ENCODE assay signal across 22 cellular contexts in the genomic region with DNA sequence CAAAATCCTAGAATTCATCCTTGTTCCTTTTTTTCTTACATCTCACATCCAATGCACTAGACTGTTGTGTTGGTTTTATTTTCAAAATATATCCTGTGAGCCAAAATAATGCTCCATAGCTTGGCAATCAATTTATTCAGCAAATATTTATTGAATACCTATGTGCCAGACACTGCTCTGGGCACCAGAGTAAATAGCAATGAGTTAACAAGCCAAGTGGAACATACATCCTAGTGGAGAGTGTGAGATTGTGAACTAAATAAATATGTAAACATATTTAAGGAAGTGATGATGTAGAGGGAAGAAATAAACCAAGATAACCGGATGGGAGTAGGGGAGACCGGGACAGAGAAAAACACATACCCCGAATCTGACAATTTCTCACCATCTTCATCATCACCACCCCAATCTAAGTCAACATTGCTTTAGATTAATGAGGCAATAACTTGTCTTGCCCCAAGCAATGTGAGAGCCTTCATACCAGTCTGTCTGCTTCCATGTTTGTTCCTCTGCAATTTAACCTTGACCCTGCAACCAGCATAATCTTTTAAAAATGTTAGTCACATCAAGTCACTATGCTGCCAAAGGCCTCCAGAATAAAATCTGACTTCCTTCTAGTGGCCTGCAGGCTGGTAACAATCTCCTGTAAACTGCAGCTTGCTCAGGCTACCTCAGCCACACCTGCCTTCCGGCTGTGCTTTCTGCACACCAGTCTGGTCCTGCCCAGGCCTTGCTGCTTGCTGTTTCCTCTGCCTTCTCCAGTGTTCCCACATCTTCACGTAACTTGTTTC.
DNase-seq lines count a peak whose midpoint lies in the region; ATAC-seq and TF ChIP-seq lines count a peak whose summit lies in the region.
"Had no signal": no experiment of that assay in that cellular context is flagged by ENCODE, and none has a peak within 500 bp of the region (broad histone marks: within the 10 kb centered on the region; RNA-seq: fewer than 3 reads in every experiment).

No MANE protein-coding gene starts in this region.

- peak; percentile 93 for ATAC-seq in foreskin keratinocyte
- no peak for ATAC-seq in Right ventricle myocardium inferior
- no peak for ATAC-seq in GM21423 (IDR thresholded peaks at IDR 0.05; ENCODE audit: unreplicated experiment)
- ATAC-seq: activated CD8-positive, alpha-beta T cell treated with anti-CD3 and anti-CD28 coated beads, Interleukin-2, amount 10 ng/mL, durations not matched to agents 7 days and 5 days; stimulated activated naive CD8-positive, alpha-beta T cell treated with anti-CD3 and anti-CD28 coated beads, Interleukin-15, amount 100 ng/mL, for 72 hours had no signal

- 95% methylated on average over 5 of the region's 5 CpGs for WGBS in SK-N-SH (ENCODE audit: low lambda C conversion rate)

- no peaks in the 10 kb centered on the region for H3K36me3 Mint-ChIP-seq in MCF 10A (ENCODE audit: insufficient read depth, unreplicated experiment)
- no peaks in the 10 kb centered on the region for H3K36me3 Mint-ChIP-seq in activated CD4-positive, alpha-beta memory T cell treated with anti-CD3 and anti-CD28 coated beads for 36 hours
- H3K36me3 Mint-ChIP-seq: activated naive CD8-positive, alpha-beta T cell treated with anti-CD3 and anti-CD28 coated beads, Interleukin-2, amount 10 ng/mL, durations not matched to agents 7 days and 5 days; neural progenitor cell had no signal

- no peaks in the 10 kb centered on the region for H4K20me1 ChIP-seq in SK-N-SH (ENCODE audit: insufficient read depth)

- no TSS peak for BruUV-seq in MCF 10A (replicated peaks; lab: Mats Ljungman, UMichigan)

- no peak overlapping the region for H3K27ac Mint-ChIP-seq in MCF 10A (ENCODE audit: low read depth, unreplicated experiment)
- no peak overlapping the region for H3K27ac Mint-ChIP-seq in activated CD4-positive, alpha-beta memory T cell treated with anti-CD3 and anti-CD28 coated beads for 36 hours
- H3K27ac Mint-ChIP-seq: activated CD8-positive, alpha-beta T cell treated with anti-CD3 and anti-CD28 coated beads, Interleukin-2, amount 10 ng/mL, durations not matched to agents 7 days and 5 days; activated naive CD8-positive, alpha-beta T cell treated with anti-CD3 and anti-CD28 coated beads, Interleukin-2, amount 10 ng/mL, durations not matched to agents 7 days and 5 days; H9; neural progenitor cell; stimulated activated naive CD8-positive, alpha-beta T cell treated with anti-CD3 and anti-CD28 coated beads, Interleukin-15, amount 100 ng/mL, for 72 hours had no signal

- H3K9me3 Mint-ChIP-seq in MCF 10A (ENCODE audit: unreplicated experiment) = no peaks in the 10 kb centered on the region
- H3K9me3 Mint-ChIP-seq in activated CD4-positive, alpha-beta memory T cell treated with anti-CD3 and anti-CD28 coated beads for 36 hours = no peaks in the 10 kb centered on the region
- H3K9me3 Mint-ChIP-seq: H9; neural progenitor cell; stimulated activated naive CD8-positive, alpha-beta T cell treated with anti-CD3 and anti-CD28 coated beads, Interleukin-15, amount 100 ng/mL, for 72 hours had no signal

- H3K4me1 ChIP-seq in breast epithelium = no peaks in the 10 kb centered on the region
- H3K4me1 ChIP-seq in SK-N-SH (ENCODE audit: control insufficient read depth in 1 of 2, insufficient read depth in 2 of 2, low read depth in 1 of 2, low read length in 1 of 2) = peaks cover 3 to 16% of the 10 kb centered on the region in 2 experiments; a peak in 3 of 4 replicates
- H3K4me1 ChIP-seq in foreskin keratinocyte = peaks cover 24% of the 10 kb centered on the region
- H3K4me1 ChIP-seq: neural progenitor cell, tibial artery had no signal

- no peak overlapping the region for H3K27ac ChIP-seq in breast epithelium
- peak overlapping the region; percentile 60 to 75; a peak in 3 of 4 replicates for H3K27ac ChIP-seq in SK-N-SH (ENCODE audit: low read depth in 2 of 2, low read length in 1 of 2)
- no peak overlapping the region for H3K27ac ChIP-seq in foreskin keratinocyte
- H3K27ac ChIP-seq: neural progenitor cell, tibial artery had no signal

- H3K27me3 ChIP-seq in breast epithelium (no peaks in the 10 kb centered on the region), SK-N-SH (ENCODE audit: insufficient read depth) (no peaks in the 10 kb centered on the region), foreskin keratinocyte (no peaks in the 10 kb centered on the region)
- H3K27me3 ChIP-seq: neural progenitor cell, tibial artery had no signal

- no peak for TF ChIP-seq POLR2A in breast epithelium (IDR thresholded peaks at IDR 0.05)

- CTCF ChIA-PET in MCF 10A (lab: Yijun Ruan, JAX) = no interaction called here
- CTCF ChIA-PET in SK-N-SH (lab: Yijun Ruan, JAX) = no interaction called here
- CTCF ChIA-PET in activated CD4-positive, alpha-beta memory T cell treated with anti-CD3 and anti-CD28 coated beads for 36 hours (lab: Charles Lee) = no interaction called here

- H3K9me2 ChIP-seq in SK-N-SH = no peaks in the 10 kb centered on the region

- no peaks in the 10 kb centered on the region for H3K36me3 ChIP-seq in breast epithelium
- H3K36me3 ChIP-seq in SK-N-SH (replicated peaks in 1 of 2; ENCODE audit: control insufficient read depth in 1 of 2, insufficient read depth in 2 of 2, low read length in 1 of 2) = no peaks in the 10 kb centered on the region
- H3K36me3 ChIP-seq: neural progenitor cell, tibial artery had no signal

- no peaks in the 10 kb centered on the region for H3K79me2 ChIP-seq in SK-N-SH (ENCODE audit: insufficient read depth)

- TF ChIP-seq EP300 in SK-N-SH (IDR thresholded peaks at IDR 0.05; ENCODE audit: borderline replicate concordance in 1 of 2, low read depth in 1 of 2, low read length in 1 of 2) = no peak

- peaks cover 19% of the 10 kb centered on the region for H3F3A ChIP-seq in SK-N-SH (replicated peaks; ENCODE audit: insufficient read depth)

- no peak overlapping the region for H3K9ac ChIP-seq in SK-N-SH
- H3K9ac ChIP-seq: neural progenitor cell had no signal

- intact Hi-C loops in MCF 10A (cut with micrococcal nuclease) (no loop called here), breast epithelium (cut with DNase I; ENCODE audit: low total_unique reads) (no loop called here), Right ventricle myocardium inferior (cut with DNase I) (no loop called here)
- intact Hi-C loops in activated CD4-positive, alpha-beta memory T cell treated with anti-CD3 and anti-CD28 coated beads for 36 hours (cut with micrococcal nuclease) = no loop called here

- H3K4me2 ChIP-seq in SK-N-SH = peak overlapping the region; percentile 11; the same call in 1 of the 2 replicates
- H3K4me2 ChIP-seq: neural progenitor cell had no signal

- DNase-seq in MCF 10A (ENCODE audit: unreplicated experiment) (peak; percentile 47), breast epithelium (ENCODE audit: low spot score in 2 of 2) (no peak), SK-N-SH (no peak), foreskin keratinocyte (peak; percentile 91 to 96), NCI-H345 treated with DMSO at 0.1 percent for 48 hours (lab: John Stamatoyannopoulos, UW; ENCODE audit: unreplicated experiment) (no peak), Right ventricle myocardium inferior (ENCODE audit: missing footprints) (no peak)
- DNase-seq in activated CD4-positive, alpha-beta memory T cell treated with anti-CD3 and anti-CD28 coated beads for 36 hours = no peak
- DNase-seq: activated CD8-positive, alpha-beta T cell treated with anti-CD3 and anti-CD28 coated beads, Interleukin-2, amount 10 ng/mL, durations not matched to agents 7 days and 5 days; activated effector memory CD4-positive, alpha-beta T cell treated with anti-CD3 and anti-CD28 coated beads, Interleukin-2, amount 50 U/mL, for 16 hours; activated naive CD8-positive, alpha-beta T cell treated with anti-CD3 and anti-CD28 coated beads, Interleukin-2, amount 10 ng/mL, durations not matched to agents 7 days and 5 days; activated T-cell treated with anti-CD3 and anti-CD28 coated beads for 4 hours; AML-193; H9; KG1; kidney; NCI-H1694 treated with DMSO at 0.1 percent for 48 hours; NCI-H748 treated with DMSO at 0.1 percent for 48 hours; stimulated activated naive CD8-positive, alpha-beta T cell treated with anti-CD3 and anti-CD28 coated beads, Interleukin-15, amount 100 ng/mL, for 72 hours; tibial artery had no signal

- H3K4me1 Mint-ChIP-seq in MCF 10A (ENCODE audit: insufficient read depth, unreplicated experiment) = peaks cover 21% of the 10 kb centered on the region
- H3K4me1 Mint-ChIP-seq in activated CD4-positive, alpha-beta memory T cell treated with anti-CD3 and anti-CD28 coated beads for 36 hours (ENCODE audit: low read depth) = no peaks in the 10 kb centered on the region
- H3K4me1 Mint-ChIP-seq: activated naive CD8-positive, alpha-beta T cell treated with anti-CD3 and anti-CD28 coated beads, Interleukin-2, amount 10 ng/mL, durations not matched to agents 7 days and 5 days; H9; neural progenitor cell; stimulated activated naive CD8-positive, alpha-beta T cell treated with anti-CD3 and anti-CD28 coated beads, Interleukin-15, amount 100 ng/mL, for 72 hours had no signal

- H3K27me3 Mint-ChIP-seq in MCF 10A (ENCODE audit: insufficient read depth, unreplicated experiment) = no peaks in the 10 kb centered on the region
- peaks cover 5% of the 10 kb centered on the region for H3K27me3 Mint-ChIP-seq in activated CD4-positive, alpha-beta memory T cell treated with anti-CD3 and anti-CD28 coated beads for 36 hours
- H3K27me3 Mint-ChIP-seq: progenitor cell of endocrine pancreas; stimulated activated naive CD8-positive, alpha-beta T cell treated with anti-CD3 and anti-CD28 coated beads, Interleukin-15, amount 100 ng/mL, for 72 hours had no signal

- POLR2A ChIA-PET in MCF 10A (lab: Yijun Ruan, JAX) (interaction anchor here (1.6 kb wide), 1 partner anchor 11 kb away, joined by 6 read pairs; no protein-coding TSS in a partner anchor), SK-N-SH (lab: Yijun Ruan, JAX) (no interaction called here)
- POLR2A ChIA-PET in activated CD4-positive, alpha-beta memory T cell treated with anti-CD3 and anti-CD28 coated beads for 36 hours (lab: Charles Lee) = no interaction called here

- H3K9me3 ChIP-seq in breast epithelium = no peaks in the 10 kb centered on the region
- H3K9me3 ChIP-seq in SK-N-SH = no peaks in the 10 kb centered on the region
- H3K9me3 ChIP-seq: tibial artery had no signal

- no peak overlapping the region for H3K4me3 ChIP-seq in breast epithelium
- H3K4me3 ChIP-seq in SK-N-SH (ENCODE audit: low read depth in 2 of 2, low read length in 1 of 2) = no peak overlapping the region
- H3K4me3 ChIP-seq: neural progenitor cell, tibial artery had no signal

- TF ChIP-seq CTCF in MCF 10A (IDR thresholded peaks at IDR 0.05; ENCODE audit: unreplicated experiment) = no peak
- peak in 1 of 3 donors; percentile 25 for TF ChIP-seq CTCF in breast epithelium (IDR thresholded peaks at IDR 0.05)
- no peak for TF ChIP-seq CTCF in SK-N-SH (IDR thresholded peaks at IDR 0.05)
- TF ChIP-seq CTCF in foreskin keratinocyte (conservative IDR thresholded peaks at IDR 0.05) = no peak

- no peak overlapping the region for H2AFZ ChIP-seq in SK-N-SH (ENCODE audit: low read depth)
- H2AFZ ChIP-seq: neural progenitor cell had no signal

- no peak overlapping the region for H3K4me3 Mint-ChIP-seq in MCF 10A (ENCODE audit: unreplicated experiment)
- H3K4me3 Mint-ChIP-seq in activated CD4-positive, alpha-beta memory T cell treated with anti-CD3 and anti-CD28 coated beads for 36 hours = no peak overlapping the region
- H3K4me3 Mint-ChIP-seq: activated CD8-positive, alpha-beta T cell treated with anti-CD3 and anti-CD28 coated beads, Interleukin-2, amount 10 ng/mL, durations not matched to agents 7 days and 5 days; activated naive CD8-positive, alpha-beta T cell treated with anti-CD3 and anti-CD28 coated beads, Interleukin-2, amount 10 ng/mL, durations not matched to agents 7 days and 5 days; H9; neural progenitor cell; stimulated activated naive CD8-positive, alpha-beta T cell treated with anti-CD3 and anti-CD28 coated beads, Interleukin-15, amount 100 ng/mL, for 72 hours had no signal

- TF ChIP-seq RAD21 in SK-N-SH (IDR thresholded peaks at IDR 0.05; ENCODE audit: low read length) = no peak

Comparison
In these comparisons a context has a peak if more than half of its experiments do, and no peak if none do; other contexts are left out.
1. DNase-seq: peak in MCF 10A (single experiment) and foreskin keratinocyte (2 of 2); none in breast epithelium (0 of 2), SK-N-SH (single experiment), NCI-H345 treated with DMSO at 0.1 percent for 48 hours (single experiment), activated CD4-positive, alpha-beta memory T cell treated with anti-CD3 and anti-CD28 coated beads for 36 hours (single experiment) and Right ventricle myocardium inferior (single experiment).
2. H3K27ac ChIP-seq: peak in SK-N-SH (2 of 2); none in breast epithelium (0 of 2) and foreskin keratinocyte (single experiment).